ENCODE assay signal across 12 cellular contexts in genomic region chr16:10620120-10620519, GRCh38. TPM values are rescaled to one million over a fixed set of nuclear protein-coding genes. Genes with fewer than 3 reads are reported as not detected.
"Had no signal": no experiment of that assay in that cellular context is flagged by ENCODE, and none has a peak within 500 bp of the region (broad histone marks: within the 10 kb centered on the region; RNA-seq: fewer than 3 reads in every experiment).

No MANE protein-coding gene starts in this region.

- H3K27ac ChIP-seq: brain microvascular endothelial cell had no signal

- ATAC-seq: T-cell had no signal

- H3K36me3 ChIP-seq: brain microvascular endothelial cell, esophagus muscularis mucosa, left lung, suprapubic skin had no signal

- DNase-seq: activated CD4-positive, alpha-beta T cell treated with anti-CD3 and anti-CD28 coated beads for 1 hour; activated gamma-delta T cell; activated T-cell treated with anti-CD3 and anti-CD28 coated beads, Interleukin-2, amount 50 U/mL, for 4 hours; brain microvascular endothelial cell; cerebellar nuclear complex; T-cell; T1000 had no signal

- H3K4me3 Mint-ChIP-seq: activated CD4-positive, alpha-beta memory T cell treated with anti-CD3 and anti-CD28 coated beads for 36 hours; activated naive CD8-positive, alpha-beta T cell treated with anti-CD3 and anti-CD28 coated beads for 36 hours; activated T-cell treated with anti-CD3 and anti-CD28 coated beads, Interleukin-2, amount 50 U/mL, for 4 hours; T-cell had no signal

- H3K9me3 ChIP-seq: esophagus muscularis mucosa, left lung, suprapubic skin had no signal

- H3K36me3 Mint-ChIP-seq: activated CD4-positive, alpha-beta memory T cell treated with anti-CD3 and anti-CD28 coated beads for 36 hours; activated naive CD8-positive, alpha-beta T cell treated with anti-CD3 and anti-CD28 coated beads for 36 hours; T-cell had no signal

- H3K9me3 Mint-ChIP-seq: activated CD4-positive, alpha-beta memory T cell treated with anti-CD3 and anti-CD28 coated beads for 36 hours; activated naive CD8-positive, alpha-beta T cell treated with anti-CD3 and anti-CD28 coated beads for 36 hours; activated T-cell treated with anti-CD3 and anti-CD28 coated beads, Interleukin-2, amount 50 U/mL, for 4 hours; T-cell had no signal

- H3K27me3 ChIP-seq: brain microvascular endothelial cell, suprapubic skin had no signal

- H3K27ac Mint-ChIP-seq: activated CD4-positive, alpha-beta memory T cell treated with anti-CD3 and anti-CD28 coated beads for 36 hours; activated naive CD8-positive, alpha-beta T cell treated with anti-CD3 and anti-CD28 coated beads for 36 hours; T-cell had no signal

RNA-seq across cellular contexts. Expression of gene EMP2, which starts 39.7 kb away (rescaled TPM):
- total RNA-seq: activated CD4-positive, alpha-beta memory T cell treated with anti-CD3 and anti-CD28 coated beads for 36 hours; activated naive CD8-positive, alpha-beta T cell treated with anti-CD3 and anti-CD28 coated beads for 36 hours had no signal
